ENCODE assay signal across 19 cellular contexts in the genomic region with DNA sequence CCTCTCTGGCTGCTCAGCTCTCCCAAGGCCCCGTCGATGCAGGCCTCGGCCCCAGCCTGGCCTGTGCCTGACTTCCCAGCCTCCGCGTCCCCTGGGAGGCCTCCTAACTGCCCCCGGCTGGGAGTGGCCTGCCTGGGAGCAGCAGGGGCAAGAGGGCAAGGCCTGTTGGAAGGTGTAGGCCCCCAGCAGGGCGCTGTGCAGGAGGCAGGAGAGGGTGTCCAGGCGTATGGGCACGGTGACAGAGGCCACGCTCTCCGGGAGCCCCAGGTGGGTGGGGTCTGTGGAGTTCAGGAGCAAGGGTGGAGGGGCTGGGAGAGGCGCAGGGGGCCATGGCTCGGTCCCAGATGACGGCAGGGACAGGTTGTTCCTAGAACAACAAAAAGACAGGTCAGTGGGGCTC. TPM values are rescaled to one million over a fixed set of nuclear protein-coding genes. Genes with fewer than 3 reads are reported as not detected.
DNase-seq lines count a peak whose midpoint lies in the region; ATAC-seq and TF ChIP-seq lines count a peak whose summit lies in the region.
"Had no signal": no experiment of that assay in that cellular context is flagged by ENCODE, and none has a peak within 500 bp of the region (broad histone marks: within the 10 kb centered on the region; RNA-seq: fewer than 3 reads in every experiment).

No MANE protein-coding gene starts in this region.

- DNase-seq in effector memory CD8-positive, alpha-beta T cell, result no peak
- no peak for DNase-seq in natural killer cell
- no peak for DNase-seq in activated CD4-positive, alpha-beta memory T cell treated with anti-CD3 and anti-CD28 coated beads, Interleukin-2, amount 10 ng/mL, durations not matched to agents 7 days and 5 days
- DNase-seq in GM19238 (ENCODE audit: insufficient read length, low spot score), result no peak
- DNase-seq: CD4-positive, CD25-positive, alpha-beta regulatory T cell; COR-L47; DMS79 treated with DMSO at 0.1 percent for 48 hours; GOT3; HCEC 1CT; IMR-90; NCI-H1105; NCI-H2081 treated with DMSO at 0.1 percent for 48 hours; NCI-H446; NCI-H526; Peyer's patch had no signal

- peaks cover 35 to 50% of the 10 kb centered on the region in 2 donors for H3K4me1 Mint-ChIP-seq in effector memory CD8-positive, alpha-beta T cell (ENCODE audit: low read depth in 2 of 2)
- peaks cover 69 to 73% of the 10 kb centered on the region in 2 donors for H3K4me1 Mint-ChIP-seq in natural killer cell
- peaks cover 41% of the 10 kb centered on the region for H3K4me1 Mint-ChIP-seq in activated CD4-positive, alpha-beta memory T cell treated with anti-CD3 and anti-CD28 coated beads, Interleukin-2, amount 10 ng/mL, durations not matched to agents 7 days and 5 days

- no peak for ATAC-seq in effector memory CD8-positive, alpha-beta T cell (replicated peaks)
- no peak for ATAC-seq in natural killer cell
- no peak for ATAC-seq in GM18502 (IDR thresholded peaks at IDR 0.05; ENCODE audit: poor library complexity, unreplicated experiment)
- ATAC-seq: SK-N-SH treated with all-trans-retinoic acid at 6 μM for 48 hours had no signal

- intact Hi-C loops in natural killer cell (cut with micrococcal nuclease), result no loop called here

- H3K36me3 Mint-ChIP-seq in effector memory CD8-positive, alpha-beta T cell (ENCODE audit: insufficient read depth), result peaks cover 13% of the 10 kb centered on the region
- no peaks in the 10 kb centered on the region for H3K36me3 Mint-ChIP-seq in natural killer cell
- H3K36me3 Mint-ChIP-seq in activated CD4-positive, alpha-beta memory T cell treated with anti-CD3 and anti-CD28 coated beads, Interleukin-2, amount 10 ng/mL, durations not matched to agents 7 days and 5 days (ENCODE audit: low read depth), result no peaks in the 10 kb centered on the region
- H3K36me3 Mint-ChIP-seq: CD4-positive, CD25-positive, alpha-beta regulatory T cell had no signal

- peak overlapping the region; percentile 86 to 95 for H3K4me3 Mint-ChIP-seq in effector memory CD8-positive, alpha-beta T cell
- H3K4me3 Mint-ChIP-seq in natural killer cell, result peak overlapping the region; percentile 97
- H3K4me3 Mint-ChIP-seq in activated CD4-positive, alpha-beta memory T cell treated with anti-CD3 and anti-CD28 coated beads, Interleukin-2, amount 10 ng/mL, durations not matched to agents 7 days and 5 days, result no peak overlapping the region
- H3K4me3 Mint-ChIP-seq: CD4-positive, CD25-positive, alpha-beta regulatory T cell had no signal

- peak overlapping the region; percentile 75 to 97 for H3K27ac Mint-ChIP-seq in effector memory CD8-positive, alpha-beta T cell
- peak overlapping the region; percentile 96 to 98 for H3K27ac Mint-ChIP-seq in natural killer cell
- H3K27ac Mint-ChIP-seq in activated CD4-positive, alpha-beta memory T cell treated with anti-CD3 and anti-CD28 coated beads, Interleukin-2, amount 10 ng/mL, durations not matched to agents 7 days and 5 days, result no peak overlapping the region
- H3K27ac Mint-ChIP-seq: CD4-positive, CD25-positive, alpha-beta regulatory T cell had no signal

- POLR2A ChIA-PET in activated CD4-positive, alpha-beta memory T cell treated with anti-CD3 and anti-CD28 coated beads, Interleukin-2, amount 10 ng/mL, durations not matched to agents 7 days and 5 days (lab: Charles Lee), result no interaction called here

- CTCF ChIA-PET in activated CD4-positive, alpha-beta memory T cell treated with anti-CD3 and anti-CD28 coated beads, Interleukin-2, amount 10 ng/mL, durations not matched to agents 7 days and 5 days (lab: Charles Lee), result interaction anchor here (2.0 kb wide), 1 partner anchor 8 kb away, joined by 7 read pairs; no protein-coding TSS in a partner anchor

- TF ChIP-seq CTCF in natural killer cell (IDR thresholded peaks at IDR 0.05), result no peak

- no peaks in the 10 kb centered on the region for H3K27me3 Mint-ChIP-seq in effector memory CD8-positive, alpha-beta T cell
- H3K27me3 Mint-ChIP-seq in natural killer cell (ENCODE audit: low read depth in 2 of 2), result no peaks in the 10 kb centered on the region
- no peaks in the 10 kb centered on the region for H3K27me3 Mint-ChIP-seq in activated CD4-positive, alpha-beta memory T cell treated with anti-CD3 and anti-CD28 coated beads, Interleukin-2, amount 10 ng/mL, durations not matched to agents 7 days and 5 days
- H3K27me3 Mint-ChIP-seq: CD4-positive, CD25-positive, alpha-beta regulatory T cell had no signal

- no peaks in the 10 kb centered on the region for H3K9me3 Mint-ChIP-seq in effector memory CD8-positive, alpha-beta T cell
- H3K9me3 Mint-ChIP-seq in natural killer cell, result no peaks in the 10 kb centered on the region
- H3K9me3 Mint-ChIP-seq in activated CD4-positive, alpha-beta memory T cell treated with anti-CD3 and anti-CD28 coated beads, Interleukin-2, amount 10 ng/mL, durations not matched to agents 7 days and 5 days, result no peaks in the 10 kb centered on the region
- H3K9me3 Mint-ChIP-seq: CD4-positive, CD25-positive, alpha-beta regulatory T cell had no signal

RNA-seq across cellular contexts. Expression of gene C19orf84, which starts 1.2 kb away (rescaled TPM):
- total RNA-seq in natural killer cell, result 1 to 10 TPM; 1.4 to 3.6 (median 1.7) TPM
- total RNA-seq in activated CD4-positive, alpha-beta memory T cell treated with anti-CD3 and anti-CD28 coated beads, Interleukin-2, amount 10 ng/mL, durations not matched to agents 7 days and 5 days, result not detected
- total RNA-seq: CD4-positive, CD25-positive, alpha-beta regulatory T cell; HT1080; IMR-90; OCI-LY7; Peyer's patch had no signal

RNA-seq across cellular contexts. Expression of gene LIM2, which starts 1.4 kb away (rescaled TPM):
- 10 to 100 TPM in 1 of 3 donors, 1 to 10 TPM in 2; 5.9 to 10.3 (median 8.5) TPM for total RNA-seq in natural killer cell
- total RNA-seq in activated CD4-positive, alpha-beta memory T cell treated with anti-CD3 and anti-CD28 coated beads, Interleukin-2, amount 10 ng/mL, durations not matched to agents 7 days and 5 days, result not detected
- total RNA-seq: CD4-positive, CD25-positive, alpha-beta regulatory T cell; HT1080; IMR-90; OCI-LY7; Peyer's patch had no signal

RNA-seq across cellular contexts. Expression of gene NKG7, which starts 16.7 kb away (rescaled TPM):
- total RNA-seq in natural killer cell, result 1,000 to 10,000 TPM; 2,907 to 3,894 (median 3,151) TPM
- total RNA-seq in activated CD4-positive, alpha-beta memory T cell treated with anti-CD3 and anti-CD28 coated beads, Interleukin-2, amount 10 ng/mL, durations not matched to agents 7 days and 5 days, result 100 to 1,000 TPM; 417 to 428 TPM
- total RNA-seq: HT1080, IMR-90, OCI-LY7 had no signal

RNA-seq across cellular contexts. Expression of gene CLDND2, which starts 20.3 kb away (rescaled TPM):
- total RNA-seq in natural killer cell, result 10 to 100 TPM; 72.8 to 83.2 (median 75.3) TPM
- total RNA-seq in activated CD4-positive, alpha-beta memory T cell treated with anti-CD3 and anti-CD28 coated beads, Interleukin-2, amount 10 ng/mL, durations not matched to agents 7 days and 5 days, result 1 to 10 TPM; 6.4 to 8.2 TPM
- total RNA-seq: CD4-positive, CD25-positive, alpha-beta regulatory T cell; HT1080; IMR-90; Peyer's patch had no signal

RNA-seq across cellular contexts. Expression of gene ETFB, which starts 23.0 kb away (rescaled TPM):
- 10 to 100 TPM; 44.9 to 60.1 (median 55.0) TPM for total RNA-seq in natural killer cell
- total RNA-seq in activated CD4-positive, alpha-beta memory T cell treated with anti-CD3 and anti-CD28 coated beads, Interleukin-2, amount 10 ng/mL, durations not matched to agents 7 days and 5 days, result 100 to 1,000 TPM; 126 to 131 TPM

Comparison
In these comparisons a context has a peak if more than half of its experiments do, and no peak if none do; other contexts are left out.
1. RNA of gene LIM2, which starts 1.4 kb away (total RNA-seq): 5.9 to 10.3 TPM in natural killer cell; not detected in activated CD4-positive, alpha-beta memory T cell treated with anti-CD3 and anti-CD28 coated beads, Interleukin-2, amount 10 ng/mL, durations not matched to agents 7 days and 5 days; every median in the first group is over 4 times any median in the second.
2. RNA of gene NKG7, which starts 16.7 kb away (total RNA-seq): 2,907 to 3,894 TPM in natural killer cell; 417 to 428 TPM in activated CD4-positive, alpha-beta memory T cell treated with anti-CD3 and anti-CD28 coated beads, Interleukin-2, amount 10 ng/mL, durations not matched to agents 7 days and 5 days; every median in the first group is over 4 times any median in the second.